In the genomic region with DNA sequence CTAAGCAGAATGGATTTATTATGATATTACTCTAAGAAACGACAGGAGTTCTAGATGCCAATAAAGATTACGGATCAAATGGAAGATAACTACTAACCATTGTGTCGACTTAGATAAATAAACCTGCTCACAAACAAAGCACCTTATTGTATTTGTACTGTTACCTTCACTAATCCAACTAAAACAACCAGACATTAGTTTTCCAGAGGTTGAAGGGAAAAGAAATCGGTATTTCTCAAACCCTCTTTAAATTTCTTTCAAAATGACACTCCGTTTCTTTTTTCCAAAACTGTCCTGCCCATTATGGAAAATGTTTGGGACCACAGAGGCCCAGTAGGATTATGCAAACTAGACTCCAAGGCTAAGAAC, we compare ENCODE assay signal across 8 cellular contexts. TPM values are rescaled to one million over a fixed set of nuclear protein-coding genes. Genes with fewer than 3 reads are reported as not detected.
DNase-seq lines count a peak whose midpoint lies in the region; ATAC-seq and TF ChIP-seq lines count a peak whose summit lies in the region.

No MANE protein-coding gene starts in this region.

- TF ChIP-seq EP300 in upper lobe of left lung (IDR thresholded peaks at IDR 0.05), result no peak

- TF ChIP-seq CTCF in heart left ventricle (IDR thresholded peaks at IDR 0.05), result no peak
- TF ChIP-seq CTCF in right atrium auricular region (IDR thresholded peaks at IDR 0.05), result no peak
- no peak for TF ChIP-seq CTCF in astrocyte of the cerebellum (IDR thresholded peaks at IDR 0.05; ENCODE audit: low read depth, low read length, missing control alignments)
- TF ChIP-seq CTCF in upper lobe of left lung (IDR thresholded peaks at IDR 0.05), result no peak

- intact Hi-C loops in heart left ventricle (cut with DNase I), result loop anchor here in 3 of 10 donors (2.0 to 10.0 kb wide), 2 partner anchors 15 to 65 kb away; no protein-coding TSS in a partner anchor

- H3K4me3 ChIP-seq in heart left ventricle (peak overlapping the region in 9 of 12 donors; percentile 69 to 95 (median 88)), right atrium auricular region (peak overlapping the region in 1 of 2 donors; percentile 96), astrocyte of the cerebellum (ENCODE audit: low read depth, low read length) (peak overlapping the region; percentile 76), mucosa of stomach (ENCODE audit: low read length) (peak overlapping the region; percentile 79), upper lobe of left lung (peak overlapping the region in 3 of 4 donors; percentile 60 to 88 (median 75))

- 71 to 82% (median 73%) methylated on average over 5 of the region's 5 CpGs for WGBS in heart left ventricle, 4 donors
- WGBS in upper lobe of left lung, 2 donors, result 62 to 64% methylated on average over 5 of the region's 5 CpGs

- ATAC-seq in heart left ventricle (no peak), upper lobe of left lung (ENCODE audit: low FRiP score in 2 of 2) (no peak), GM18870 (IDR thresholded peaks at IDR 0.05; ENCODE audit: unreplicated experiment) (no peak)

- H3K27me3 ChIP-seq in heart left ventricle (no peaks in the 10 kb centered on the region), right atrium auricular region (no peaks in the 10 kb centered on the region), mucosa of stomach (ENCODE audit: control insufficient read depth, insufficient read depth, low read length) (no peaks in the 10 kb centered on the region), upper lobe of left lung (no peaks in the 10 kb centered on the region)

- H3K9me3 ChIP-seq in heart left ventricle, result no peaks in the 10 kb centered on the region
- no peaks in the 10 kb centered on the region for H3K9me3 ChIP-seq in right atrium auricular region
- H3K9me3 ChIP-seq in mucosa of stomach (ENCODE audit: control insufficient read depth, low read length), result no peaks in the 10 kb centered on the region
- no peaks in the 10 kb centered on the region for H3K9me3 ChIP-seq in upper lobe of left lung

- DNase-seq in heart left ventricle (no peak), right atrium auricular region (ENCODE audit: low spot score) (no peak), astrocyte of the cerebellum (ENCODE audit: low read depth) (no peak), upper lobe of left lung (no peak), GM03348 (ENCODE audit: low spot score) (no peak), HUDEP-2 (lab: John Stamatoyannopoulos, UW; ENCODE audit: unreplicated experiment in 76 of 76) (no peak)

- in situ Hi-C loops in astrocyte of the cerebellum (cut with HindIII; ENCODE audit: low sequenced_read_pairs), result no loop called here

- TF ChIP-seq POLR2A in heart left ventricle (IDR thresholded peaks at IDR 0.05) (no peak), upper lobe of left lung (IDR thresholded peaks at IDR 0.05) (no peak)

- peaks cover 0 to 45% (median 26%) of the 10 kb centered on the region in 12 donors for H3K4me1 ChIP-seq in heart left ventricle
- H3K4me1 ChIP-seq in right atrium auricular region, result peaks cover 0 to 27% of the 10 kb centered on the region in 2 donors
- H3K4me1 ChIP-seq in mucosa of stomach (ENCODE audit: control insufficient read depth, insufficient read depth, low read length), result peaks cover 21% of the 10 kb centered on the region
- H3K4me1 ChIP-seq in upper lobe of left lung, result peaks cover 20 to 47% (median 37%) of the 10 kb centered on the region in 4 donors

- H3K9ac ChIP-seq in mucosa of stomach (ENCODE audit: low read length), result peak overlapping the region; percentile 18

- H3K36me3 ChIP-seq in heart left ventricle (no peaks in the 10 kb centered on the region), right atrium auricular region (no peaks in the 10 kb centered on the region), mucosa of stomach (ENCODE audit: control insufficient read depth, insufficient read depth, low read length) (no peaks in the 10 kb centered on the region), upper lobe of left lung (no peaks in the 10 kb centered on the region)

- H3K27ac ChIP-seq in heart left ventricle (peak overlapping the region in 7 of 12 donors; percentile 21 to 94 (median 89)), right atrium auricular region (peak overlapping the region in 1 of 2 donors; percentile 92), upper lobe of left lung (peak overlapping the region; percentile 51 to 90 (median 84))

RNA-seq across cellular contexts. Expression of a gene that starts 2.8 kb away (rescaled TPM):
- total RNA-seq in heart left ventricle, result 10 to 100 TPM; 10.8 to 21.0 (median 16.5) TPM
- 1 to 10 TPM; 7.5 to 7.9 TPM for polyA plus RNA-seq in heart left ventricle
- 1 to 10 TPM; 5.3 to 7.6 TPM for total RNA-seq in right atrium auricular region
- total RNA-seq in upper lobe of left lung, result 10 to 100 TPM; 13.8 to 30.4 (median 20.9) TPM
